In genomic region chr9:37784640-37785483, GRCh38 we compare ENCODE assay signal across 8 cellular contexts. TPM values are rescaled to one million over a fixed set of nuclear protein-coding genes. Genes with fewer than 3 reads are reported as not detected.
DNase-seq lines count a peak whose midpoint lies in the region; ATAC-seq and TF ChIP-seq lines count a peak whose summit lies in the region.

Gene EXOSC3, minus strand, starts transcription at chr9:37785064. Its CDS starts 20 bp downstream, at chr9:37785044.

- H3K4me3 ChIP-seq in BJ (ENCODE audit: low read depth, low read length) (peak within 1 kb of the TSS; percentile 82), coronary artery (peak within 1 kb of the TSS; percentile 99)

- H3K36me3 ChIP-seq in BJ (ENCODE audit: control insufficient read depth, insufficient read depth, low read length) = peaks cover 5% of the 10 kb centered on the region; the same call in 1 of the 2 replicates

- TF ChIP-seq CTCF in BJ (IDR thresholded peaks at IDR 0.05; ENCODE audit: insufficient read depth, low read depth, low read length) = no peak
- TF ChIP-seq CTCF in coronary artery (IDR thresholded peaks at IDR 0.05) = no peak

- no peaks in the 10 kb centered on the region for H3K27me3 ChIP-seq in BJ (ENCODE audit: control insufficient read depth, insufficient read depth, low read length)

- DNase-seq in BJ (ENCODE audit: low read depth) (peak; percentile 38), NCI-H510A treated with DMSO at 0.1 percent for 48 hours (lab: John Stamatoyannopoulos, UW) (peak; percentile 75), coronary artery (ENCODE audit: low spot score) (peak; percentile 90), left lobe of liver (ENCODE audit: low spot score) (peak; percentile 92)
- DNase-seq in activated CD4-positive, alpha-beta T cell treated with anti-CD3 and anti-CD28 coated beads for 48 hours = peak; percentile 92
- DNase-seq in stimulated activated CD4-positive, alpha-beta T cell treated with anti-CD3 and anti-CD28 coated beads, Interleukin-2, amount 100 ng/mL, for 48 hours = peak; percentile 81 to 83

- CTCF ChIA-PET in BJ (lab: Yijun Ruan, JAX) = interaction anchor here (0.7 to 2.6 kb wide), 3 partner anchors 10 to 29 kb away, joined by 3 to 7 read pairs (median 3); no protein-coding TSS in a partner anchor

- POLR2A ChIA-PET in BJ (lab: Charles Lee) = interaction anchor here (0.7 to 1.0 kb wide), 2 partner anchors 13 to 16 kb away, joined by 5 to 17 read pairs; no protein-coding TSS in a partner anchor

- peak within 1 kb of the TSS; percentile 76 to 90 for H3K27ac ChIP-seq in coronary artery

- peak; percentile 98 for TF ChIP-seq POLR2A in GM19193 (IDR thresholded peaks at IDR 0.05; ENCODE audit: extremely low read depth, insufficient read depth, insufficient read length)

- peak; percentile 92 for ATAC-seq in HG03439 (IDR thresholded peaks at IDR 0.05; ENCODE audit: unreplicated experiment)
- peak; percentile 96 for ATAC-seq in left lobe of liver

RNA-seq across cellular contexts. Expression of gene EXOSC3, which starts in this region (rescaled TPM):
- 14.2 and 21.8 TPM in 2 replicates for polyA plus RNA-seq in BJ (2011; rRNA removed)
- polyA minus RNA-seq in BJ (2011; rRNA and poly(A)+ RNA removed) = 7.7 and 10.4 TPM in 2 replicates
- total RNA-seq in left lobe of liver = 15.2 TPM

Comparison
In these comparisons a context has a peak if more than half of its experiments do, and no peak if none do; other contexts are left out.
1. Peak in every context shown above with its lines: DNase-seq, ATAC-seq, H3K4me3 ChIP-seq and H3K27ac ChIP-seq.
2. DNase-seq: peak in every context shown above with its lines; median percentile 92 in activated CD4-positive, alpha-beta T cell treated with anti-CD3 and anti-CD28 coated beads for 48 hours; 92 in left lobe of liver; 90 in coronary artery; 82 in stimulated activated CD4-positive, alpha-beta T cell treated with anti-CD3 and anti-CD28 coated beads, Interleukin-2, amount 100 ng/mL, for 48 hours; 75 in NCI-H510A treated with DMSO at 0.1 percent for 48 hours; 38 in BJ.